Comparison of ENCODE assay signal across 1 cellular context in genomic region chr20:17827759-17828559, GRCh38.
A peak's percentile ranks its signal among the peaks of the same experiment; 100 is the strongest.
TF ChIP-seq lines count a peak whose summit lies in the region.

No MANE protein-coding gene starts in this region.

TF ChIP-seq in HepG2, 621 proteins besides CTCF, POLR2A, EP300 and RAD21 (continued from another document and continues in another):
- TF ChIP-seq, protein P1, sequence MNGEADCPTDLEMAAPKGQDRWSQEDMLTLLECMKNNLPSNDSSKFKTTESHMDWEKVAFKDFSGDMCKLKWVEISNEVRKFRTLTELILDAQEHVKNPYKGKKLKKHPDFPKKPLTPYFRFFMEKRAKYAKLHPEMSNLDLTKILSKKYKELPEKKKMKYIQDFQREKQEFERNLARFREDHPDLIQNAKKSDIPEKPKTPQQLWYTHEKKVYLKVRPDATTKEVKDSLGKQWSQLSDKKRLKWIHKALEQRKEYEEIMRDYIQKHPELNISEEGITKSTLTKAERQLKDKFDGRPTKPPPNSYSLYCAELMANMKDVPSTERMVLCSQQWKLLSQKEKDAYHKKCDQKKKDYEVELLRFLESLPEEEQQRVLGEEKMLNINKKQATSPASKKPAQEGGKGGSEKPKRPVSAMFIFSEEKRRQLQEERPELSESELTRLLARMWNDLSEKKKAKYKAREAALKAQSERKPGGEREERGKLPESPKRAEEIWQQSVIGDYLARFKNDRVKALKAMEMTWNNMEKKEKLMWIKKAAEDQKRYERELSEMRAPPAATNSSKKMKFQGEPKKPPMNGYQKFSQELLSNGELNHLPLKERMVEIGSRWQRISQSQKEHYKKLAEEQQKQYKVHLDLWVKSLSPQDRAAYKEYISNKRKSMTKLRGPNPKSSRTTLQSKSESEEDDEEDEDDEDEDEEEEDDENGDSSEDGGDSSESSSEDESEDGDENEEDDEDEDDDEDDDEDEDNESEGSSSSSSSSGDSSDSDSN (CRISPR knock-in tag; IDR thresholded peaks at IDR 0.05) = no peak
- no peak for TF ChIP-seq ZBTB8A (CRISPR knock-in tag; IDR thresholded peaks at IDR 0.05; ENCODE audit: borderline replicate concordance, low read depth)
- TF ChIP-seq BORCS8-MEF2B (CRISPR knock-in tag; IDR thresholded peaks at IDR 0.05) = peak; percentile 46; the same call in 1 of the 2 replicates
- TF ChIP-seq ZNF136 (CRISPR knock-in tag; IDR thresholded peaks at IDR 0.05; ENCODE audit: low read depth) = no peak
- TF ChIP-seq ZNF687 (CRISPR knock-in tag; IDR thresholded peaks at IDR 0.05) = peak; percentile 54
- no peak for TF ChIP-seq ZNF724P (CRISPR knock-in tag; IDR thresholded peaks at IDR 0.05; ENCODE audit: borderline replicate concordance)
- no peak for TF ChIP-seq ZNF780A (CRISPR knock-in tag; IDR thresholded peaks at IDR 0.05)
- peak; percentile 49; the same call in 1 of the 2 replicates for TF ChIP-seq ZFY (CRISPR knock-in tag; IDR thresholded peaks at IDR 0.05)
- no peak for TF ChIP-seq ZNF792 (CRISPR knock-in tag; IDR thresholded peaks at IDR 0.05)
- no peak for TF ChIP-seq ZFP41 (CRISPR knock-in tag; IDR thresholded peaks at IDR 0.05; ENCODE audit: borderline replicate concordance)
- no peak for TF ChIP-seq MEIS1 (CRISPR knock-in tag; IDR thresholded peaks at IDR 0.05; ENCODE audit: borderline replicate concordance)
- no peak for TF ChIP-seq GPN1 (CRISPR knock-in tag; IDR thresholded peaks at IDR 0.05; ENCODE audit: borderline replicate concordance)
- no peak for TF ChIP-seq ZNF337 (CRISPR knock-in tag; IDR thresholded peaks at IDR 0.05; ENCODE audit: borderline replicate concordance, low read depth)
- TF ChIP-seq FOXA1 (IDR thresholded peaks at IDR 0.05) = no peak
- no peak for TF ChIP-seq FOXA1 (CRISPR knock-in tag; IDR thresholded peaks at IDR 0.05)
- TF ChIP-seq, protein P2, sequence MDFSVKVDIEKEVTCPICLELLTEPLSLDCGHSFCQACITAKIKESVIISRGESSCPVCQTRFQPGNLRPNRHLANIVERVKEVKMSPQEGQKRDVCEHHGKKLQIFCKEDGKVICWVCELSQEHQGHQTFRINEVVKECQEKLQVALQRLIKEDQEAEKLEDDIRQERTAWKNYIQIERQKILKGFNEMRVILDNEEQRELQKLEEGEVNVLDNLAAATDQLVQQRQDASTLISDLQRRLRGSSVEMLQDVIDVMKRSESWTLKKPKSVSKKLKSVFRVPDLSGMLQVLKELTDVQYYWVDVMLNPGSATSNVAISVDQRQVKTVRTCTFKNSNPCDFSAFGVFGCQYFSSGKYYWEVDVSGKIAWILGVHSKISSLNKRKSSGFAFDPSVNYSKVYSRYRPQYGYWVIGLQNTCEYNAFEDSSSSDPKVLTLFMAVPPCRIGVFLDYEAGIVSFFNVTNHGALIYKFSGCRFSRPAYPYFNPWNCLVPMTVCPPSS (IDR thresholded peaks at IDR 0.05) = no peak
- TF ChIP-seq LRRFIP1 (CRISPR knock-in tag; conservative IDR thresholded peaks at IDR 0.05) = no peak
- no peak for TF ChIP-seq SNAPC4 (CRISPR knock-in tag; IDR thresholded peaks at IDR 0.05)
- no peak for TF ChIP-seq ZNF709 (CRISPR knock-in tag; IDR thresholded peaks at IDR 0.05)
- 0 out of 2 replicates have a peak, but pooled peaks have one; percentile 31 for TF ChIP-seq ZNF800 (CRISPR knock-in tag; IDR thresholded peaks at IDR 0.05)
- TF ChIP-seq ZNF556 (CRISPR knock-in tag; IDR thresholded peaks at IDR 0.05; ENCODE audit: borderline replicate concordance) = no peak
- TF ChIP-seq ZNF205 (CRISPR knock-in tag; IDR thresholded peaks at IDR 0.05) = peak; percentile 18; the same call in 1 of the 2 replicates
- 0 out of 4 replicates have a peak, but pooled peaks of 1 of the 2 experiments have one; percentile 30 for TF ChIP-seq NR2F1 (CRISPR knock-in tag; IDR thresholded peaks at IDR 0.05)
- TF ChIP-seq TCF12 (IDR thresholded peaks at IDR 0.05) = no peak
- TF ChIP-seq TCF12 (CRISPR knock-in tag; IDR thresholded peaks at IDR 0.05) = no peak
- peak; percentile 80 for TF ChIP-seq ZEB1 (IDR thresholded peaks at IDR 0.05; ENCODE audit: insufficient replicate concordance, low read depth)
- TF ChIP-seq NR0B2 (CRISPR knock-in tag; IDR thresholded peaks at IDR 0.05) = no peak
- TF ChIP-seq MED13 (CRISPR knock-in tag; IDR thresholded peaks at IDR 0.05) = peak; percentile 57; the same call in 1 of the 2 replicates
- TF ChIP-seq GTF2F1 (IDR thresholded peaks at IDR 0.05; ENCODE audit: low read length) = no peak
- TF ChIP-seq NBN (conservative IDR thresholded peaks at IDR 0.05) = no peak
- TF ChIP-seq SPEN (CRISPR knock-in tag; IDR thresholded peaks at IDR 0.05; ENCODE audit: low read depth) = no peak
- TF ChIP-seq ZNF773 (CRISPR knock-in tag; IDR thresholded peaks at IDR 0.05; ENCODE audit: borderline replicate concordance) = no peak
- no peak for TF ChIP-seq CREM (IDR thresholded peaks at IDR 0.05)
- no peak for TF ChIP-seq CREM (CRISPR knock-in tag; IDR thresholded peaks at IDR 0.05)
- 0 out of 2 replicates have a peak, but pooled peaks have one; percentile 51 for TF ChIP-seq ZNF160 (CRISPR knock-in tag; IDR thresholded peaks at IDR 0.05)
- no peak for TF ChIP-seq ZNF513 (CRISPR knock-in tag; conservative IDR thresholded peaks at IDR 0.05)
- TF ChIP-seq, protein P3, sequence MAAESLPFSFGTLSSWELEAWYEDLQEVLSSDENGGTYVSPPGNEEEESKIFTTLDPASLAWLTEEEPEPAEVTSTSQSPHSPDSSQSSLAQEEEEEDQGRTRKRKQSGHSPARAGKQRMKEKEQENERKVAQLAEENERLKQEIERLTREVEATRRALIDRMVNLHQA (CRISPR knock-in tag; IDR thresholded peaks at IDR 0.05) = no peak
- no peak; the same call in 1 of the 2 replicates for TF ChIP-seq BRCA1 (CRISPR knock-in tag; IDR thresholded peaks at IDR 0.05)
- TF ChIP-seq, protein P4, sequence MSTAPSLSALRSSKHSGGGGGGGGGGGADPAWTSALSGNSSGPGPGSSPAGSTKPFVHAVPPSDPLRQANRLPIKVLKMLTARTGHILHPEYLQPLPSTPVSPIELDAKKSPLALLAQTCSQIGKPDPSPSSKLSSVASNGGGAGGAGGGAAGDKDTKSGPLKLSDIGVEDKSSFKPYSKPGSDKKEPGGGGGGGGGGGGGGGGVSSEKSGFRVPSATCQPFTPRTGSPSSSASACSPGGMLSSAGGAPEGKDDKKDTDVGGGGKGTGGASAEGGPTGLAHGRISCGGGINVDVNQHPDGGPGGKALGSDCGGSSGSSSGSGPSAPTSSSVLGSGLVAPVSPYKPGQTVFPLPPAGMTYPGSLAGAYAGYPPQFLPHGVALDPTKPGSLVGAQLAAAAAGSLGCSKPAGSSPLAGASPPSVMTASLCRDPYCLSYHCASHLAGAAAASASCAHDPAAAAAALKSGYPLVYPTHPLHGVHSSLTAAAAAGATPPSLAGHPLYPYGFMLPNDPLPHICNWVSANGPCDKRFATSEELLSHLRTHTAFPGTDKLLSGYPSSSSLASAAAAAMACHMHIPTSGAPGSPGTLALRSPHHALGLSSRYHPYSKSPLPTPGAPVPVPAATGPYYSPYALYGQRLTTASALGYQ (CRISPR knock-in tag; IDR thresholded peaks at IDR 0.05) = peak; percentile 55; the same call in 1 of the 2 replicates
- no peak for TF ChIP-seq DNMT3B (CRISPR knock-in tag; conservative IDR thresholded peaks at IDR 0.05)
